Comparison of ENCODE assay signal across 15 cellular contexts in the genomic region with DNA sequence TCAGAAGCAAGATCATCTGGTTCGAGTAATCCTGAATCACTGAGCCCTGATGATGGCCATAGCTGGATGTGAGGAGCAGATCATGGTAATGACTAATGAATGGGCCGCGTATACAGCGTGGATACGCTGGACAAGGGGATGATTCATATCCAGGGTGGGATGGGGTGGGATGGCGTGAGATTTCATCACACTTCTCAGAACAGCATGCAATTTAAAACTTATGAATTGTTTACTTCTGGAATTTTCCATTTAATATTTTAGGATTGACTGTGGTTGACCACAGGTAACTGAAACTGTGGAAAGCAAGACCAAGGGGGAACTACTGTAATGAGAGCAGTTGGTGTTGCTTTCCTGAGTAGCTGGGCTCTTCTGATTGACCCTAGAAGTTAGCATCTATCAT.
DNase-seq lines count a peak whose midpoint lies in the region; ATAC-seq and TF ChIP-seq lines count a peak whose summit lies in the region.
"Had no signal": no experiment of that assay in that cellular context is flagged by ENCODE, and none has a peak within 500 bp of the region (broad histone marks: within the 10 kb centered on the region; RNA-seq: fewer than 3 reads in every experiment).

No MANE protein-coding gene starts in this region.

- POLR2A ChIA-PET in CD8-positive, alpha-beta T cell (lab: Charles Lee) = no interaction called here

- H3K4me1 Mint-ChIP-seq in stimulated activated effector memory CD8-positive, alpha-beta T cell treated with anti-CD3 and anti-CD28 coated beads, Interleukin-12 subunit alpha, Interleukin-12 subunit beta, amount 100 ng/mL, for 72 hours = peaks cover 8% of the 10 kb centered on the region
- no peaks in the 10 kb centered on the region for H3K4me1 Mint-ChIP-seq in CD8-positive, alpha-beta T cell (ENCODE audit: low read depth)

- intact Hi-C loops in CD8-positive, alpha-beta T cell (cut with DNase I, micrococcal nuclease) = no loop called here

- H3K9me3 ChIP-seq in CD8-positive, alpha-beta T cell (ENCODE audit: low read length) = no peaks in the 10 kb centered on the region
- H3K9me3 ChIP-seq: right atrium auricular region, tibial artery had no signal

- H3K4me1 ChIP-seq in CD8-positive, alpha-beta T cell (ENCODE audit: insufficient read depth, low read length) = no peaks in the 10 kb centered on the region
- H3K4me1 ChIP-seq: right atrium auricular region, tibial artery had no signal

- DNase-seq in AG20443 (ENCODE audit: low spot score) = peak; percentile 93
- DNase-seq in LHCN-M2 (ENCODE audit: low read depth) = peak; percentile 96
- peak; percentile 84 for DNase-seq in astrocyte of the cerebellum (ENCODE audit: low read depth)
- DNase-seq in kidney epithelial cell (ENCODE audit: low read depth) = peak; percentile 52
- no peak for DNase-seq in central memory CD4-positive, alpha-beta T cell
- no peak for DNase-seq in cerebellar nuclear complex (lab: John Stamatoyannopoulos, UW)
- no peak for DNase-seq in stimulated activated effector memory CD8-positive, alpha-beta T cell treated with anti-CD3 and anti-CD28 coated beads, Interleukin-12 subunit alpha, Interleukin-12 subunit beta, amount 100 ng/mL, for 72 hours (ENCODE audit: low spot score in 2 of 2)
- no peak for DNase-seq in CD8-positive, alpha-beta T cell
- DNase-seq: COR-L47, NCI-H1694 treated with DMSO at 0.1 percent for 48 hours, tibial artery had no signal

- no peaks in the 10 kb centered on the region for H3K36me3 ChIP-seq in kidney epithelial cell (ENCODE audit: control insufficient read depth, insufficient read depth, low read length)
- H3K36me3 ChIP-seq in CD8-positive, alpha-beta T cell (ENCODE audit: insufficient read depth, low read length) = no peaks in the 10 kb centered on the region
- H3K36me3 ChIP-seq: right atrium auricular region, tibial artery had no signal

- CTCF ChIA-PET in CD8-positive, alpha-beta T cell (lab: Charles Lee) = no interaction called here

- H3K27ac Mint-ChIP-seq in stimulated activated effector memory CD8-positive, alpha-beta T cell treated with anti-CD3 and anti-CD28 coated beads, Interleukin-12 subunit alpha, Interleukin-12 subunit beta, amount 100 ng/mL, for 72 hours = no peak overlapping the region
- H3K27ac Mint-ChIP-seq in CD8-positive, alpha-beta T cell = no peak overlapping the region
- H3K27ac Mint-ChIP-seq: WTC11 had no signal

- H3K4me3 Mint-ChIP-seq in stimulated activated effector memory CD8-positive, alpha-beta T cell treated with anti-CD3 and anti-CD28 coated beads, Interleukin-12 subunit alpha, Interleukin-12 subunit beta, amount 100 ng/mL, for 72 hours = no peak overlapping the region
- H3K4me3 Mint-ChIP-seq in CD8-positive, alpha-beta T cell = no peak overlapping the region
- H3K4me3 Mint-ChIP-seq: WTC11 had no signal

- in situ Hi-C loops in astrocyte of the cerebellum (cut with HindIII; ENCODE audit: low sequenced_read_pairs) = no loop called here

- ATAC-seq in stimulated activated effector memory CD8-positive, alpha-beta T cell treated with anti-CD3 and anti-CD28 coated beads, Interleukin-12 subunit alpha, Interleukin-12 subunit beta, amount 100 ng/mL, for 72 hours = no peak
- ATAC-seq in CD8-positive, alpha-beta T cell = no peak
- ATAC-seq: WTC11 had no signal

- H3K36me3 Mint-ChIP-seq in stimulated activated effector memory CD8-positive, alpha-beta T cell treated with anti-CD3 and anti-CD28 coated beads, Interleukin-12 subunit alpha, Interleukin-12 subunit beta, amount 100 ng/mL, for 72 hours = peaks cover 13% of the 10 kb centered on the region
- no peaks in the 10 kb centered on the region for H3K36me3 Mint-ChIP-seq in CD8-positive, alpha-beta T cell

- no peaks in the 10 kb centered on the region for H3K9me3 Mint-ChIP-seq in stimulated activated effector memory CD8-positive, alpha-beta T cell treated with anti-CD3 and anti-CD28 coated beads, Interleukin-12 subunit alpha, Interleukin-12 subunit beta, amount 100 ng/mL, for 72 hours
- no peaks in the 10 kb centered on the region for H3K9me3 Mint-ChIP-seq in CD8-positive, alpha-beta T cell

- no peak overlapping the region for H3K27ac ChIP-seq in CD8-positive, alpha-beta T cell (ENCODE audit: low read depth, low read length)
- H3K27ac ChIP-seq: hepatocyte, HL-60, right atrium auricular region, tibial artery had no signal

- no peaks in the 10 kb centered on the region for H3K27me3 ChIP-seq in kidney epithelial cell (ENCODE audit: control insufficient read depth, insufficient read depth, low read length)
- H3K27me3 ChIP-seq in CD8-positive, alpha-beta T cell (ENCODE audit: insufficient read depth, low read length) = no peaks in the 10 kb centered on the region
- H3K27me3 ChIP-seq: hepatocyte, right atrium auricular region, tibial artery had no signal

- TF ChIP-seq CTCF in astrocyte of the cerebellum (IDR thresholded peaks at IDR 0.05; ENCODE audit: low read depth, low read length, missing control alignments) (no peak), kidney epithelial cell (IDR thresholded peaks at IDR 0.05; ENCODE audit: insufficient read depth, low read length, poor library complexity, severe bottlenecking) (no peak)
- no peak for TF ChIP-seq CTCF in CD8-positive, alpha-beta T cell (IDR thresholded peaks at IDR 0.05)

- H3K27me3 Mint-ChIP-seq in CD8-positive, alpha-beta T cell (ENCODE audit: low read depth) = no peaks in the 10 kb centered on the region

- H3K4me3 ChIP-seq in astrocyte of the cerebellum (ENCODE audit: low read depth, low read length) (no peak overlapping the region), kidney epithelial cell (ENCODE audit: low read depth, low read length) (no peak overlapping the region)
- no peak overlapping the region for H3K4me3 ChIP-seq in CD8-positive, alpha-beta T cell (ENCODE audit: low read depth, low read length)
- H3K4me3 ChIP-seq: hepatocyte, right atrium auricular region, tibial artery had no signal

Comparison
In these comparisons a context has a peak if more than half of its experiments do, and no peak if none do; other contexts are left out.
1. DNase-seq: peak in AG20443 (single experiment), LHCN-M2 (single experiment), astrocyte of the cerebellum (single experiment) and kidney epithelial cell (single experiment); none in central memory CD4-positive, alpha-beta T cell (single experiment), cerebellar nuclear complex (0 of 2), stimulated activated effector memory CD8-positive, alpha-beta T cell treated with anti-CD3 and anti-CD28 coated beads, Interleukin-12 subunit alpha, Interleukin-12 subunit beta, amount 100 ng/mL, for 72 hours (0 of 2) and CD8-positive, alpha-beta T cell (0 of 7).